9 cellular contexts compared by ENCODE assay signal in the genomic region with DNA sequence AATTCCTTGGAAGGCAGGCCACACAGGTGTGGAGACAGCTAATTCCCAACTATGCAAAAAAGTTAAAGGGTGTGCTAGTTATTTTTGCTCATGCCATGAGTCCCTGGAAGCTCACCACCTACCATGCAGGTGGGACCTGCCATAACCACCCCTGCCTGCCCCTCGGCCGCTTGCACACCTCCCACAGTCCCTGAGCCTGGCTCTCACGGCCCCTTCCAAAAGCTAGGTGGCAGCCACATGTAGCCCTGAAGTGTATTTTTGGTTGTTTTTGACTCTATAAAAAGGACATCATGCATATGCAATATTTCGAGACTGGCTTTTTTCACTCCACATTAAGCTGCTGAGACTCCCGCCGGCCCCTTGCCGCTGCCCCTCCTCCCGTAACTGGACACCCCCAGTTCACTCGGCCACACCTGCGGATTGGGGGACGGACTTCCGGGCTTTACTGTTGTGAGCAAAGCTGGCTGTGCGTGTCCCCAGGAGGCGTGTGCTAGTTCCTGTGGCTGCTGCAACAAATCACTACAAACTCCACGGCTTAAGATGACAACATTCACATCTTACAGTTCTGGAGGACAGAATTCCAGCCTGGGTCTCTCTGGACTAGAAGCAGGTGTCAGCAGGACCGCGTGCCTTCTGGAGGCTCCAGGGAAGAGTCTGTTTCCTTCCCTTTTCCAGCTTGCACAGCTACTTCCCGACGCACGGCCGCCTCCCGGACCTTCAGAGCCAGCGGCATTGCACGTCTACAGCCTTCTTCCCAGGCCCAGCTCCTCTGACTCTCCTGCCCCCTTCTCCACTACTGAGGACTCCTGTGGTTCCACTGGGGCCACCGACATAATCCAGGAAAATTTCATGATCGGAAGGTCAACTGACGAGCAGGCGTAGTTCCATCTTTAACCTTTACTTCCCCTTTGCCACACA. TPM values are rescaled to one million over a fixed set of nuclear protein-coding genes. Genes with fewer than 3 reads are reported as not detected.
DNase-seq lines count a peak whose midpoint lies in the region; ATAC-seq and TF ChIP-seq lines count a peak whose summit lies in the region.
"Had no signal": no experiment of that assay in that cellular context is flagged by ENCODE, and none has a peak within 500 bp of the region (broad histone marks: within the 10 kb centered on the region; RNA-seq: fewer than 3 reads in every experiment).

No MANE protein-coding gene starts in this region.

- in situ Hi-C loops in mammary epithelial cell (cut with MboI; ENCODE audit: low sequenced_read_pairs in 2 of 2), result no loop called here

- H3K36me3 ChIP-seq in CD8-positive, alpha-beta T cell (ENCODE audit: insufficient read depth, low read length), result no peaks in the 10 kb centered on the region
- H3K36me3 ChIP-seq in mammary epithelial cell (ENCODE audit: insufficient read depth, low read length) (no peaks in the 10 kb centered on the region), mucosa of stomach (ENCODE audit: control insufficient read depth, insufficient read depth, low read length) (no peaks in the 10 kb centered on the region)

- H3K4me3 Mint-ChIP-seq in CD8-positive, alpha-beta T cell, result peak overlapping the region; percentile 61

- peak in 2 of 7 experiments; percentile 21 to 65 for DNase-seq in CD8-positive, alpha-beta T cell
- no peak for DNase-seq in mammary epithelial cell
- DNase-seq in NCI-H345 treated with DMSO at 0.1 percent for 48 hours (lab: John Stamatoyannopoulos, UW; ENCODE audit: unreplicated experiment), result no peak
- DNase-seq in hepatic stellate cell (ENCODE audit: low spot score), result no peak
- DNase-seq in glomerular visceral epithelial cell (ENCODE audit: extremely low spot score), result no peak
- DNase-seq in NCI-H446 treated with DMSO at 0.1 percent for 48 hours (lab: John Stamatoyannopoulos, UW), result no peak
- DNase-seq: nucleus accumbens had no signal

- peak; percentile 47 for ATAC-seq in CD8-positive, alpha-beta T cell
- ATAC-seq in HG02798 (IDR thresholded peaks at IDR 0.05; ENCODE audit: poor library complexity, unreplicated experiment), result peak; percentile 77

- peak overlapping the region; percentile 35 for H3K4me2 ChIP-seq in mammary epithelial cell (ENCODE audit: insufficient read depth, low read depth, low read length)

- WGBS in mammary epithelial cell (ENCODE audit: low coverage, missing lambda C conversion rate), result 21% methylated on average over 23 of the region's 28 CpGs

- H3K9me3 Mint-ChIP-seq in CD8-positive, alpha-beta T cell, result no peaks in the 10 kb centered on the region

- no peaks in the 10 kb centered on the region for H3K9me3 ChIP-seq in CD8-positive, alpha-beta T cell (ENCODE audit: low read length)
- no peaks in the 10 kb centered on the region for H3K9me3 ChIP-seq in mammary epithelial cell (replicated peaks; ENCODE audit: insufficient read depth, low read length)
- no peaks in the 10 kb centered on the region for H3K9me3 ChIP-seq in mucosa of stomach (ENCODE audit: control insufficient read depth, low read length)

- H3K4me1 ChIP-seq in CD8-positive, alpha-beta T cell (ENCODE audit: insufficient read depth, low read length), result peaks cover 12% of the 10 kb centered on the region
- H3K4me1 ChIP-seq in mammary epithelial cell (ENCODE audit: insufficient read depth, low read length) (no peaks in the 10 kb centered on the region), mucosa of stomach (ENCODE audit: control insufficient read depth, insufficient read depth, low read length) (peaks cover 20% of the 10 kb centered on the region)

- BruUV-seq in mammary epithelial cell (replicated peaks; lab: Mats Ljungman, UMichigan), result no TSS peak

- peak overlapping the region; percentile 23 for H3K4me3 ChIP-seq in CD8-positive, alpha-beta T cell (ENCODE audit: low read depth, low read length)
- H3K4me3 ChIP-seq in mammary epithelial cell (replicated peaks in 1 of 3; ENCODE audit: insufficient read depth in 1 of 3, low read depth in 2 of 3, low read length in 3 of 3) (no peak overlapping the region), mucosa of stomach (ENCODE audit: low read length) (peak overlapping the region; percentile 33)

- no peak overlapping the region for H3K27ac ChIP-seq in CD8-positive, alpha-beta T cell (ENCODE audit: low read depth, low read length)
- no peak overlapping the region for H3K27ac ChIP-seq in mammary epithelial cell (ENCODE audit: insufficient read depth, low read depth, low read length)

- peak overlapping the region; percentile 68 for H2AFZ ChIP-seq in mammary epithelial cell (ENCODE audit: low read depth, low read length)

- dilution Hi-C loops in mammary epithelial cell (cut with HindIII; ENCODE audit: low sequenced_read_pairs), result loop anchor here (5.0 kb wide), 2 partner anchors 86 to 119 kb away; no protein-coding TSS in a partner anchor

- intact Hi-C loops in CD8-positive, alpha-beta T cell (cut with DNase I, micrococcal nuclease), result loop anchor here in 1 of 2 experiments (1.0 kb wide), 1 partner anchor 48 kb away; no protein-coding TSS in a partner anchor
- intact Hi-C loops in mammary epithelial cell (cut with micrococcal nuclease), result no loop called here

- H3K9ac ChIP-seq in mammary epithelial cell (ENCODE audit: insufficient read depth, low read length), result no peak overlapping the region
- no peak overlapping the region for H3K9ac ChIP-seq in mucosa of stomach (ENCODE audit: low read length)

- no peak for TF ChIP-seq CTCF in CD8-positive, alpha-beta T cell (IDR thresholded peaks at IDR 0.05)
- no peak for TF ChIP-seq CTCF in mammary epithelial cell (conservative IDR thresholded peaks at IDR 0.05 in 1 of 2, IDR thresholded peaks at IDR 0.05 in 1 of 2; ENCODE audit: extremely low read depth in 1 of 2, insufficient read depth in 1 of 2, low read depth in 1 of 2, low read length in 2 of 2)

- no peak overlapping the region for H3K27ac Mint-ChIP-seq in CD8-positive, alpha-beta T cell

- peaks cover 33% of the 10 kb centered on the region for H3K4me1 Mint-ChIP-seq in CD8-positive, alpha-beta T cell (ENCODE audit: low read depth)

- no peaks in the 10 kb centered on the region for H3K27me3 ChIP-seq in CD8-positive, alpha-beta T cell (ENCODE audit: insufficient read depth, low read length)
- H3K27me3 ChIP-seq in mammary epithelial cell (ENCODE audit: insufficient read depth, low read length), result peaks cover 10% of the 10 kb centered on the region
- H3K27me3 ChIP-seq in mucosa of stomach (ENCODE audit: control insufficient read depth, insufficient read depth, low read length), result no peaks in the 10 kb centered on the region

- peaks cover 7% of the 10 kb centered on the region for H3K27me3 Mint-ChIP-seq in CD8-positive, alpha-beta T cell (ENCODE audit: low read depth)

- POLR2A ChIA-PET in CD8-positive, alpha-beta T cell (lab: Charles Lee), result interaction anchor here (1.0 to 1.5 kb wide), 3 partner anchors 8 to 112 kb away, joined by 3 to 4 read pairs (median 3); no protein-coding TSS in a partner anchor

- CTCF ChIA-PET in CD8-positive, alpha-beta T cell (lab: Charles Lee), result interaction anchor here (0.6 to 2.4 kb wide), 4 partner anchors 9 to 69 kb away, joined by 3 to 10 read pairs (median 3); no protein-coding TSS in a partner anchor
- CTCF ChIA-PET in mammary epithelial cell (lab: Charles Lee; ENCODE audit: low non-redundant PET), result no interaction called here

- no peaks in the 10 kb centered on the region for H3K79me2 ChIP-seq in mammary epithelial cell (ENCODE audit: insufficient read depth, low read length)

- no peaks in the 10 kb centered on the region for H4K20me1 ChIP-seq in mammary epithelial cell (ENCODE audit: insufficient read depth, low read length)

- no peaks in the 10 kb centered on the region for H3K36me3 Mint-ChIP-seq in CD8-positive, alpha-beta T cell

RNA-seq across cellular contexts. Expression of a gene that starts 24.8 kb away (rescaled TPM):
- total RNA-seq in CD8-positive, alpha-beta T cell, result 10 to 100 TPM; 16.5 to 20.2 TPM
- total RNA-seq in mammary epithelial cell, result 1 to 10 TPM in 1 of 2 donors, under 1 TPM in 1; 0.83 to 1.1 TPM
- 0.95 TPM for polyA plus RNA-seq in mammary epithelial cell
- polyA minus RNA-seq in mammary epithelial cell, result not detected

RNA-seq across cellular contexts. Expression of a gene that starts 25.1 kb away (rescaled TPM):
- total RNA-seq in CD8-positive, alpha-beta T cell, result under 1 TPM; 0.22 to 0.36 TPM
- total RNA-seq in mammary epithelial cell, result not detected
- polyA plus RNA-seq in mammary epithelial cell, result not detected
- not detected for polyA minus RNA-seq in mammary epithelial cell

Comparison
In these comparisons a context has a peak if more than half of its experiments do, and no peak if none do; other contexts are left out.
1. H3K4me3 ChIP-seq: peak in CD8-positive, alpha-beta T cell (single experiment) and mucosa of stomach (single experiment); none in mammary epithelial cell (0 of 3).
2. RNA of a gene that starts 24.8 kb away (total RNA-seq): 16.5 to 20.2 TPM in CD8-positive, alpha-beta T cell; 0.83 to 1.1 TPM in mammary epithelial cell; every median in the first group is over 4 times any median in the second.